Comparison of ENCODE assay signal across 21 cellular contexts in the genomic region with DNA sequence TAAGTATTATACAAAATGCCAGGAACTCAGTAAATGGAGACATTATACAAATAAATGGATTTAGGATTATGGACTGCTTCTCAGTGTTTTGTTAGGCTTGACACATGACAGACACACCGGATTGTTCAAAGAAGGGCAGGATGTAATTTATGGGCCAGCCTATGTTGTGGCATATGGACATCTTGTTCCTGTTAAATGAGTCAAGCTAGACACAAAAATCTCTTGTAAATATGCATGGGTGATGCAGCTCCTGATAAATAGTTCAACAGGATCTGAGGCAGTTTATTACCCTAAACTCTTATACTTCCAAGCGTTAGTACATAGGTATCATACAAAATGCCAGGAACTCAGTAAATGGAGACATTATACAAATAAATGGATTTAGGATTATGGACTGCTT.
DNase-seq lines count a peak whose midpoint lies in the region; TF ChIP-seq lines count a peak whose summit lies in the region.
"Had no signal": no experiment of that assay in that cellular context is flagged by ENCODE, and none has a peak within 500 bp of the region (broad histone marks: within the 10 kb centered on the region; RNA-seq: fewer than 3 reads in every experiment).

No MANE protein-coding gene starts in this region.

- H4K20me1 ChIP-seq in mammary epithelial cell (ENCODE audit: insufficient read depth, low read length): no peaks in the 10 kb centered on the region

- no peaks in the 10 kb centered on the region for H3K27me3 ChIP-seq in prostate gland (replicated peaks; ENCODE audit: insufficient read depth)
- H3K27me3 ChIP-seq in mammary epithelial cell (ENCODE audit: insufficient read depth, low read length): no peaks in the 10 kb centered on the region
- H3K27me3 ChIP-seq: SJSA1 had no signal

- WGBS in prostate gland: 34% methylated on average over 2 of the region's 2 CpGs
- 72% methylated on average over 2 of the region's 2 CpGs for WGBS in mammary epithelial cell (ENCODE audit: low coverage, missing lambda C conversion rate)

- H3K27ac ChIP-seq in prostate gland: peak overlapping the region in 1 of 2 donors; percentile 56
- no peak overlapping the region for H3K27ac ChIP-seq in mammary epithelial cell (ENCODE audit: insufficient read depth, low read depth, low read length)
- H3K27ac ChIP-seq: GM23248, SJSA1 had no signal

- intact Hi-C loops in prostate gland (cut with DNase I): no loop called here
- intact Hi-C loops in mammary epithelial cell (cut with micrococcal nuclease): no loop called here

- H3K4me1 ChIP-seq in prostate gland (replicated peaks): no peaks in the 10 kb centered on the region
- no peaks in the 10 kb centered on the region for H3K4me1 ChIP-seq in mammary epithelial cell (ENCODE audit: insufficient read depth, low read length)
- H3K4me1 ChIP-seq: HAP-1, SJSA1 had no signal

- CTCF ChIA-PET in mammary epithelial cell (lab: Charles Lee; ENCODE audit: low non-redundant PET): no interaction called here

- no peaks in the 10 kb centered on the region for H3K79me2 ChIP-seq in mammary epithelial cell (ENCODE audit: insufficient read depth, low read length)

- H3K4me3 ChIP-seq in prostate gland (no peak overlapping the region), mammary epithelial cell (replicated peaks in 1 of 3; ENCODE audit: insufficient read depth in 1 of 3, low read depth in 2 of 3, low read length in 3 of 3) (no peak overlapping the region)
- H3K4me3 ChIP-seq: GM23248, HAP-1, SJSA1 had no signal

- no peak overlapping the region for H3K9ac ChIP-seq in mammary epithelial cell (ENCODE audit: insufficient read depth, low read length)
- H3K9ac ChIP-seq: GM23248 had no signal

- BruUV-seq in mammary epithelial cell (replicated peaks; lab: Mats Ljungman, UMichigan): no TSS peak

- dilution Hi-C loops in mammary epithelial cell (cut with HindIII; ENCODE audit: low sequenced_read_pairs): no loop called here

- DNase-seq in DMS 273 (lab: John Stamatoyannopoulos, UW; ENCODE audit: unreplicated experiment) (peak; percentile 16), DMS 273 treated with DMSO at 0.1 percent for 48 hours (lab: John Stamatoyannopoulos, UW) (no peak), NCI-H1694 treated with DMSO at 0.1 percent for 48 hours (lab: John Stamatoyannopoulos, UW) (peak; percentile 23), amniotic epithelial cell (ENCODE audit: low read depth) (peak; percentile 20), prostate gland (ENCODE audit: low spot score) (peak; percentile 53), GM19238 (ENCODE audit: insufficient read length, low spot score) (no peak), mammary epithelial cell (no peak)
- DNase-seq in stimulated activated CD4-positive, alpha-beta T cell treated with anti-CD3 and anti-CD28 coated beads, Interleukin-2, amount 100 ng/mL, for 48 hours: no peak
- DNase-seq: 8988T; AML-193; C1 segment of cervical spinal cord; CD8-positive, alpha-beta T cell; GM23248; IMR-90; NCI-H187; NCI-H226; NCI-H510A treated with DMSO at 0.1 percent for 48 hours; NCI-H774; OCI-M1 had no signal

- TF ChIP-seq POLR2A in prostate gland (IDR thresholded peaks at IDR 0.05): no peak

- TF ChIP-seq CTCF in prostate gland (IDR thresholded peaks at IDR 0.05): no peak
- TF ChIP-seq CTCF in mammary epithelial cell (conservative IDR thresholded peaks at IDR 0.05 in 1 of 2, IDR thresholded peaks at IDR 0.05 in 1 of 2; ENCODE audit: extremely low read depth in 1 of 2, insufficient read depth in 1 of 2, low read depth in 1 of 2, low read length in 2 of 2): no peak

- H3K36me3 ChIP-seq in prostate gland (no peaks in the 10 kb centered on the region), mammary epithelial cell (ENCODE audit: insufficient read depth, low read length) (no peaks in the 10 kb centered on the region)
- H3K36me3 ChIP-seq: HAP-1, SJSA1 had no signal

- H3K9me3 ChIP-seq in prostate gland: no peaks in the 10 kb centered on the region
- no peaks in the 10 kb centered on the region for H3K9me3 ChIP-seq in mammary epithelial cell (replicated peaks; ENCODE audit: insufficient read depth, low read length)
- H3K9me3 ChIP-seq: HAP-1, SJSA1 had no signal

- no peak overlapping the region for H2AFZ ChIP-seq in mammary epithelial cell (ENCODE audit: low read depth, low read length)
- H2AFZ ChIP-seq: GM23248 had no signal

- in situ Hi-C loops in mammary epithelial cell (cut with MboI; ENCODE audit: low sequenced_read_pairs in 2 of 2): no loop called here

- no peak overlapping the region for H3K4me2 ChIP-seq in mammary epithelial cell (ENCODE audit: insufficient read depth, low read depth, low read length)

Comparison
In these comparisons a context has a peak if more than half of its experiments do, and no peak if none do; other contexts are left out.
1. DNase-seq: peak in DMS 273 (single experiment), NCI-H1694 treated with DMSO at 0.1 percent for 48 hours (single experiment), amniotic epithelial cell (single experiment) and prostate gland (single experiment); none in DMS 273 treated with DMSO at 0.1 percent for 48 hours (single experiment), stimulated activated CD4-positive, alpha-beta T cell treated with anti-CD3 and anti-CD28 coated beads, Interleukin-2, amount 100 ng/mL, for 48 hours (0 of 2), GM19238 (single experiment) and mammary epithelial cell (single experiment).